9 cellular contexts compared by ENCODE assay signal in genomic region chr4:17781831-17782287, GRCh38. TPM values are rescaled to one million over a fixed set of nuclear protein-coding genes. Genes with fewer than 3 reads are reported as not detected.
A peak's percentile ranks its signal among the peaks of the same experiment; 100 is the strongest.
DNase-seq lines count a peak whose midpoint lies in the region; ATAC-seq, FAIRE-seq and TF ChIP-seq lines count a peak whose summit lies in the region.
"Had no signal": no experiment of that assay in that cellular context is flagged by ENCODE, and none has a peak within 500 bp of the region (broad histone marks: within the 10 kb centered on the region; RNA-seq: fewer than 3 reads in every experiment).

No MANE protein-coding gene starts in this region.

- no peaks in the 10 kb centered on the region for H3K36me3 Mint-ChIP-seq in astrocyte (ENCODE audit: low read depth, unreplicated experiment)
- no peaks in the 10 kb centered on the region for H3K36me3 Mint-ChIP-seq in stimulated activated effector memory CD8-positive, alpha-beta T cell treated with anti-CD3 and anti-CD28 coated beads, Interleukin-12 subunit alpha, Interleukin-12 subunit beta, amount 100 ng/mL, for 72 hours

- H3K4me2 ChIP-seq in astrocyte (ENCODE audit: low read length) = peak overlapping the region; percentile 86

- H3K4me3 ChIP-seq in HEK293 (ENCODE audit: low read depth, low read length) = no peak overlapping the region
- H3K4me3 ChIP-seq in astrocyte (ENCODE audit: insufficient read depth, low read depth, low read length) = peak overlapping the region; percentile 52
- peak overlapping the region; percentile 56 for H3K4me3 ChIP-seq in iPS-18a (ENCODE audit: low read length)

- no peaks in the 10 kb centered on the region for H3K79me2 ChIP-seq in astrocyte (ENCODE audit: insufficient read depth, low read length)

- no peak overlapping the region for H3K27ac Mint-ChIP-seq in astrocyte (ENCODE audit: unreplicated experiment)
- H3K27ac Mint-ChIP-seq in stimulated activated effector memory CD8-positive, alpha-beta T cell treated with anti-CD3 and anti-CD28 coated beads, Interleukin-12 subunit alpha, Interleukin-12 subunit beta, amount 100 ng/mL, for 72 hours = no peak overlapping the region

- H2AFZ ChIP-seq in astrocyte (ENCODE audit: low read depth, low read length) = peak overlapping the region; percentile 78

- H3K9ac ChIP-seq in astrocyte (ENCODE audit: low read length) (peak overlapping the region; percentile 42), iPS-18a (ENCODE audit: low read length) (no peak overlapping the region)

- H3K27me3 Mint-ChIP-seq in astrocyte (ENCODE audit: low read depth, unreplicated experiment) = peaks cover 23% of the 10 kb centered on the region

- H4K20me1 ChIP-seq in astrocyte (ENCODE audit: insufficient read depth, low read length) = no peaks in the 10 kb centered on the region

- POLR2A ChIA-PET in HEK293 (lab: Yijun Ruan, JAX) = no interaction called here

- H3K27me3 ChIP-seq in astrocyte (ENCODE audit: insufficient read depth, low read length) = peaks cover 13% of the 10 kb centered on the region
- peaks cover 51% of the 10 kb centered on the region for H3K27me3 ChIP-seq in iPS-18a (ENCODE audit: control insufficient read depth, insufficient read depth, low read length)

- no peak for ATAC-seq in stimulated activated effector memory CD8-positive, alpha-beta T cell treated with anti-CD3 and anti-CD28 coated beads, Interleukin-12 subunit alpha, Interleukin-12 subunit beta, amount 100 ng/mL, for 72 hours

- no peaks in the 10 kb centered on the region for H3K9me3 Mint-ChIP-seq in astrocyte (ENCODE audit: unreplicated experiment)
- no peaks in the 10 kb centered on the region for H3K9me3 Mint-ChIP-seq in stimulated activated effector memory CD8-positive, alpha-beta T cell treated with anti-CD3 and anti-CD28 coated beads, Interleukin-12 subunit alpha, Interleukin-12 subunit beta, amount 100 ng/mL, for 72 hours

- no peak for FAIRE-seq in astrocyte (lab: Jason Lieb, UNC)
- FAIRE-seq: bronchial epithelial cell had no signal

- peak overlapping the region; percentile 78 for H3K4me3 Mint-ChIP-seq in astrocyte (ENCODE audit: unreplicated experiment)
- H3K4me3 Mint-ChIP-seq in stimulated activated effector memory CD8-positive, alpha-beta T cell treated with anti-CD3 and anti-CD28 coated beads, Interleukin-12 subunit alpha, Interleukin-12 subunit beta, amount 100 ng/mL, for 72 hours = peak overlapping the region; percentile 9

- peaks cover 19% of the 10 kb centered on the region for H3K4me1 Mint-ChIP-seq in astrocyte (ENCODE audit: low read depth, unreplicated experiment)
- H3K4me1 Mint-ChIP-seq in stimulated activated effector memory CD8-positive, alpha-beta T cell treated with anti-CD3 and anti-CD28 coated beads, Interleukin-12 subunit alpha, Interleukin-12 subunit beta, amount 100 ng/mL, for 72 hours = peaks cover 10% of the 10 kb centered on the region

- TF ChIP-seq CTCF in HEK293 (tag by site-specific recombination; IDR thresholded peaks at IDR 0.05) = no peak
- no peak for TF ChIP-seq CTCF in astrocyte (IDR thresholded peaks at IDR 0.05; ENCODE audit: insufficient read depth, low read depth, low read length)

- H3K36me3 ChIP-seq in HEK293 (ENCODE audit: control insufficient read depth in 2 of 2, insufficient read depth in 1 of 2, low read length in 2 of 2) = no peaks in the 10 kb centered on the region
- no peaks in the 10 kb centered on the region for H3K36me3 ChIP-seq in astrocyte (ENCODE audit: insufficient read depth, low read length)
- no peaks in the 10 kb centered on the region for H3K36me3 ChIP-seq in iPS-18a (ENCODE audit: control insufficient read depth, low read depth, low read length)

- H3K9me3 ChIP-seq in HEK293 (ENCODE audit: control insufficient read depth, insufficient read depth, low read depth, low read length) = no peaks in the 10 kb centered on the region
- no peaks in the 10 kb centered on the region for H3K9me3 ChIP-seq in astrocyte (ENCODE audit: insufficient read depth, low read depth, low read length)
- no peaks in the 10 kb centered on the region for H3K9me3 ChIP-seq in iPS-18a (ENCODE audit: control insufficient read depth, low read depth, low read length)

- H3K4me1 ChIP-seq in HEK293 (ENCODE audit: control insufficient read depth, insufficient read depth, low read length) (no peaks in the 10 kb centered on the region), astrocyte (ENCODE audit: insufficient read depth, low read length) (peaks cover 14% of the 10 kb centered on the region), iPS-18a (ENCODE audit: control insufficient read depth, low read depth, low read length) (no peaks in the 10 kb centered on the region)

- DNase-seq in astrocyte (ENCODE audit: low read depth) = no peak
- no peak for DNase-seq in stimulated activated effector memory CD8-positive, alpha-beta T cell treated with anti-CD3 and anti-CD28 coated beads, Interleukin-12 subunit alpha, Interleukin-12 subunit beta, amount 100 ng/mL, for 72 hours (ENCODE audit: low spot score in 2 of 2)
- DNase-seq in COLO829 (ENCODE audit: low spot score) = no peak
- DNase-seq in iPS-NIHi11 (ENCODE audit: low spot score) = no peak
- DNase-seq in NCI-H187 (lab: John Stamatoyannopoulos, UW) = no peak

- CTCF ChIA-PET in HEK293 (lab: Yijun Ruan, JAX) = no interaction called here

- H3K27ac ChIP-seq in HEK293 (ENCODE audit: extremely low read depth, low read depth, low read length) (no peak overlapping the region), astrocyte (ENCODE audit: low read depth, low read length) (no peak overlapping the region), iPS-18a (ENCODE audit: low read length) (no peak overlapping the region)

TF ChIP-seq in HEK293, 187 proteins besides CTCF, POLR2A, EP300 and RAD21:
- TF ChIP-seq ZNF701 (tag by site-specific recombination; IDR thresholded peaks at IDR 0.05) (no peak), HOXD13 (CRISPR knock-in tag; IDR thresholded peaks at IDR 0.05; ENCODE audit: borderline replicate concordance) (no peak), TCF7L2 (IDR thresholded peaks at IDR 0.05; ENCODE audit: borderline replicate concordance, low read depth, low read length) (no peak), ZNF16 (tag by site-specific recombination; IDR thresholded peaks at IDR 0.05; ENCODE audit: low read depth) (no peak), ZNF37A (tag by site-specific recombination; IDR thresholded peaks at IDR 0.05) (no peak), ZNF202 (tag by site-specific recombination; IDR thresholded peaks at IDR 0.05; ENCODE audit: borderline replicate concordance) (peak; percentile 73; the same call in 1 of the 2 replicates), ZNF221 (tag by site-specific recombination; IDR thresholded peaks at IDR 0.05; ENCODE audit: borderline replicate concordance) (no peak)

RNA-seq across cellular contexts. Expression of gene FAM184B, which starts 0.4 kb away (rescaled TPM):
- total RNA-seq in astrocyte = 0.46 and 0.54 TPM in 2 replicates
- total RNA-seq: bronchial epithelial cell, myocyte had no signal

RNA-seq across cellular contexts. Expression of gene DCAF16, which starts 28.7 kb away (rescaled TPM):
- total RNA-seq in astrocyte = 29.0 and 32.7 TPM in 2 replicates

RNA-seq across cellular contexts. Expression of gene NCAPG, which starts 28.9 kb away (rescaled TPM):
- 2.6 and 4.7 TPM in 2 replicates for total RNA-seq in astrocyte
